Comparison of ENCODE assay signal across 1 cellular context in the genomic region with DNA sequence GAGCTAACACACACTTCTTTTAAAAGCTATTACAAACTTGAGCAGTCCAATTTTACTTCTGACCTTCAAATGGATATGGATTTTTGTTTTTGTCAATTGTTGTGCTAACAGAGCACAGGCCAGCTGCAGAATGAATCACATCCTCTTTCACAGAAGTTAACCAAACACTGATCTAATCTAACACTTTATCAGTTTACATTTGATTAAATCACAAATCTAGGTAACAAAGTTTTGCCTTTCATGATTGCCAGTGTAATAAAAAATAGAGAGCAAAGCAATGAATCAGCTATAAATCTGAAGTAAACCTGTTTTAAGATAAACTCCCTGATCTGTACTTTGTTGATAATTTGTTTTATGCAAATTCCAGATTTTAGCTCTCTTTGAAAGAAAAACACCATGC.
TF ChIP-seq lines count a peak whose summit lies in the region.

No MANE protein-coding gene starts in this region.

TF ChIP-seq in WTC11, 78 proteins besides CTCF, POLR2A, EP300 and RAD21 (continued from another document):
- TF ChIP-seq, protein P1, sequence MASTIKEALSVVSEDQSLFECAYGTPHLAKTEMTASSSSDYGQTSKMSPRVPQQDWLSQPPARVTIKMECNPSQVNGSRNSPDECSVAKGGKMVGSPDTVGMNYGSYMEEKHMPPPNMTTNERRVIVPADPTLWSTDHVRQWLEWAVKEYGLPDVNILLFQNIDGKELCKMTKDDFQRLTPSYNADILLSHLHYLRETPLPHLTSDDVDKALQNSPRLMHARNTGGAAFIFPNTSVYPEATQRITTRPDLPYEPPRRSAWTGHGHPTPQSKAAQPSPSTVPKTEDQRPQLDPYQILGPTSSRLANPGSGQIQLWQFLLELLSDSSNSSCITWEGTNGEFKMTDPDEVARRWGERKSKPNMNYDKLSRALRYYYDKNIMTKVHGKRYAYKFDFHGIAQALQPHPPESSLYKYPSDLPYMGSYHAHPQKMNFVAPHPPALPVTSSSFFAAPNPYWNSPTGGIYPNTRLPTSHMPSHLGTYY (CRISPR knock-in tag; IDR thresholded peaks at IDR 0.05) = no peak
